In genomic region chr22:17741866-17742527, GRCh38 we compare ENCODE assay signal across 20 cellular contexts. TPM values are rescaled to one million over a fixed set of nuclear protein-coding genes. Genes with fewer than 3 reads are reported as not detected.
DNase-seq lines count a peak whose midpoint lies in the region; ATAC-seq and TF ChIP-seq lines count a peak whose summit lies in the region.
"Had no signal": no experiment of that assay in that cellular context is flagged by ENCODE, and none has a peak within 500 bp of the region (broad histone marks: within the 10 kb centered on the region; RNA-seq: fewer than 3 reads in every experiment).

No MANE protein-coding gene starts in this region.

- TF ChIP-seq CTCF in activated CD8-positive, alpha-beta T cell treated with anti-CD3 and anti-CD28 coated beads for 36 hours (IDR thresholded peaks at IDR 0.05): no peak
- TF ChIP-seq CTCF in foreskin keratinocyte (conservative IDR thresholded peaks at IDR 0.05) (no peak), psoas muscle (IDR thresholded peaks at IDR 0.05) (no peak)

- H4K20me1 ChIP-seq in Karpas-422 (ENCODE audit: insufficient read depth, low read depth, low read length): peaks cover 13% of the 10 kb centered on the region; the same call in 1 of the 2 replicates

- H3K4me1 ChIP-seq in HUES48 (ENCODE audit: control insufficient read depth, insufficient read depth, low read length) (peaks cover 6% of the 10 kb centered on the region), foreskin keratinocyte (no peaks in the 10 kb centered on the region), psoas muscle (peaks cover 11% of the 10 kb centered on the region), Karpas-422 (ENCODE audit: low read length) (no peaks in the 10 kb centered on the region)
- H3K4me1 ChIP-seq: BE2C, SJSA1 had no signal

- no peak overlapping the region for H3K4me3 Mint-ChIP-seq in activated CD8-positive, alpha-beta T cell treated with anti-CD3 and anti-CD28 coated beads, Interleukin-2, amount 10 ng/mL, durations not matched to agents 7 days and 5 days
- H3K4me3 Mint-ChIP-seq in activated CD8-positive, alpha-beta T cell treated with anti-CD3 and anti-CD28 coated beads for 36 hours: no peak overlapping the region
- H3K4me3 Mint-ChIP-seq: activated B cell treated with CpG ODN at 0.5 μM for 24 hours; activated naive CD4-positive, alpha-beta T cell treated with anti-CD3 and anti-CD28 coated beads, Interleukin-2, amount 10 ng/mL, durations not matched to agents 7 days and 5 days; activated T-cell treated with anti-CD3 and anti-CD28 coated beads, Interleukin-2, amount 50 U/mL, for 4 hours; naive thymus-derived CD8-positive, alpha-beta T cell; type B pancreatic cell had no signal

- H3K79me2 ChIP-seq in Karpas-422 (ENCODE audit: low read length): peaks cover 35% of the 10 kb centered on the region

- H3K9me2 ChIP-seq in Karpas-422 (replicated peaks; ENCODE audit: insufficient read depth, low read length): no peaks in the 10 kb centered on the region

- intact Hi-C loops in activated CD8-positive, alpha-beta T cell treated with anti-CD3 and anti-CD28 coated beads for 36 hours (cut with micrococcal nuclease): no loop called here
- intact Hi-C loops in psoas muscle (cut with DNase I): loop anchor here (2.0 to 5.0 kb wide), 3 partner anchors 40 to 335 kb away; partner anchors contain the start of gene PEX26 (in 1 of the 2)

- no peaks in the 10 kb centered on the region for H3K4me1 Mint-ChIP-seq in activated CD8-positive, alpha-beta T cell treated with anti-CD3 and anti-CD28 coated beads, Interleukin-2, amount 10 ng/mL, durations not matched to agents 7 days and 5 days (ENCODE audit: low read depth)
- H3K4me1 Mint-ChIP-seq in activated CD8-positive, alpha-beta T cell treated with anti-CD3 and anti-CD28 coated beads for 36 hours (ENCODE audit: low read depth): peaks cover 5% of the 10 kb centered on the region

- POLR2A ChIA-PET in activated CD8-positive, alpha-beta T cell treated with anti-CD3 and anti-CD28 coated beads, Interleukin-2, amount 10 ng/mL, durations not matched to agents 7 days and 5 days (lab: Charles Lee): interaction anchor here (1.3 kb wide), 1 partner anchor 43 kb away, joined by 6 read pairs; no protein-coding TSS in a partner anchor
- POLR2A ChIA-PET in activated CD8-positive, alpha-beta T cell treated with anti-CD3 and anti-CD28 coated beads for 36 hours (lab: Charles Lee): interaction anchor here (0.7 to 1.0 kb wide), 2 partner anchors 38 to 39 kb away, joined by 3 to 4 read pairs; no protein-coding TSS in a partner anchor

- no peaks in the 10 kb centered on the region for H3K27me3 Mint-ChIP-seq in activated CD8-positive, alpha-beta T cell treated with anti-CD3 and anti-CD28 coated beads, Interleukin-2, amount 10 ng/mL, durations not matched to agents 7 days and 5 days (ENCODE audit: low read depth)
- no peaks in the 10 kb centered on the region for H3K27me3 Mint-ChIP-seq in activated CD8-positive, alpha-beta T cell treated with anti-CD3 and anti-CD28 coated beads for 36 hours
- H3K27me3 Mint-ChIP-seq: activated B cell treated with CpG ODN at 0.5 μM for 24 hours; activated naive CD4-positive, alpha-beta T cell treated with anti-CD3 and anti-CD28 coated beads, Interleukin-2, amount 10 ng/mL, durations not matched to agents 7 days and 5 days; naive thymus-derived CD8-positive, alpha-beta T cell; progenitor cell of endocrine pancreas; type B pancreatic cell had no signal

- no peak for DNase-seq in activated CD8-positive, alpha-beta T cell treated with anti-CD3 and anti-CD28 coated beads, Interleukin-2, amount 10 ng/mL, durations not matched to agents 7 days and 5 days
- no peak for DNase-seq in activated CD8-positive, alpha-beta T cell treated with anti-CD3 and anti-CD28 coated beads for 36 hours
- DNase-seq in foreskin keratinocyte (no peak), psoas muscle (no peak), NCI-H82 treated with DMSO at 0.1 percent for 48 hours (lab: John Stamatoyannopoulos, UW; ENCODE audit: unreplicated experiment) (no peak), Karpas-422 (no peak), DMS 273 treated with DMSO at 0.1 percent for 48 hours (lab: John Stamatoyannopoulos, UW) (no peak)
- DNase-seq: kidney, NCI-H187 treated with DMSO at 0.1 percent for 48 hours had no signal

- H3K9me3 Mint-ChIP-seq in activated CD8-positive, alpha-beta T cell treated with anti-CD3 and anti-CD28 coated beads, Interleukin-2, amount 10 ng/mL, durations not matched to agents 7 days and 5 days (ENCODE audit: insufficient read depth): no peaks in the 10 kb centered on the region
- H3K9me3 Mint-ChIP-seq in activated CD8-positive, alpha-beta T cell treated with anti-CD3 and anti-CD28 coated beads for 36 hours: no peaks in the 10 kb centered on the region
- H3K9me3 Mint-ChIP-seq: activated B cell treated with CpG ODN at 0.5 μM for 24 hours; activated naive CD4-positive, alpha-beta T cell treated with anti-CD3 and anti-CD28 coated beads, Interleukin-2, amount 10 ng/mL, durations not matched to agents 7 days and 5 days; activated T-cell treated with anti-CD3 and anti-CD28 coated beads, Interleukin-2, amount 50 U/mL, for 4 hours; naive thymus-derived CD8-positive, alpha-beta T cell; type B pancreatic cell had no signal

- H3K27ac ChIP-seq in HUES48 (ENCODE audit: low read depth, low read length) (no peak overlapping the region), foreskin keratinocyte (no peak overlapping the region), psoas muscle (no peak overlapping the region), Karpas-422 (ENCODE audit: low read length) (no peak overlapping the region)
- H3K27ac ChIP-seq: gastrocnemius medialis, SJSA1, stomach had no signal

- H3K36me3 ChIP-seq in HUES48 (ENCODE audit: control insufficient read depth, insufficient read depth, low read length) (peaks cover 9% of the 10 kb centered on the region; the same call in 1 of the 2 replicates), psoas muscle (ENCODE audit: insufficient read depth in 1 of 2, low read depth in 1 of 2) (peaks cover 0 to 5% of the 10 kb centered on the region in 2 donors), Karpas-422 (ENCODE audit: insufficient read depth, low read length) (no peaks in the 10 kb centered on the region)
- H3K36me3 ChIP-seq: BE2C, gastrocnemius medialis, SJSA1 had no signal

- no peak overlapping the region for H3K27ac Mint-ChIP-seq in activated CD8-positive, alpha-beta T cell treated with anti-CD3 and anti-CD28 coated beads, Interleukin-2, amount 10 ng/mL, durations not matched to agents 7 days and 5 days
- H3K27ac Mint-ChIP-seq in activated CD8-positive, alpha-beta T cell treated with anti-CD3 and anti-CD28 coated beads for 36 hours: no peak overlapping the region
- H3K27ac Mint-ChIP-seq: activated B cell treated with CpG ODN at 0.5 μM for 24 hours; activated naive CD4-positive, alpha-beta T cell treated with anti-CD3 and anti-CD28 coated beads, Interleukin-2, amount 10 ng/mL, durations not matched to agents 7 days and 5 days had no signal

- no peaks in the 10 kb centered on the region for H3K9me3 ChIP-seq in HUES48 (ENCODE audit: control insufficient read depth, insufficient read depth, low read length)
- no peaks in the 10 kb centered on the region for H3K9me3 ChIP-seq in psoas muscle
- H3K9me3 ChIP-seq in Karpas-422 (ENCODE audit: low read length): no peaks in the 10 kb centered on the region
- H3K9me3 ChIP-seq: BE2C, gastrocnemius medialis, SJSA1, stomach had no signal

- H3K9ac ChIP-seq in HUES48 (ENCODE audit: low read depth, low read length) (peak overlapping the region; percentile 7; the same call in 1 of the 2 replicates), Karpas-422 (ENCODE audit: low read length) (no peak overlapping the region)

- peaks cover 6% of the 10 kb centered on the region for H3K36me3 Mint-ChIP-seq in activated CD8-positive, alpha-beta T cell treated with anti-CD3 and anti-CD28 coated beads, Interleukin-2, amount 10 ng/mL, durations not matched to agents 7 days and 5 days (ENCODE audit: low read depth)
- H3K36me3 Mint-ChIP-seq in activated CD8-positive, alpha-beta T cell treated with anti-CD3 and anti-CD28 coated beads for 36 hours (ENCODE audit: low read depth): no peaks in the 10 kb centered on the region

- H3K27me3 ChIP-seq in HUES48 (ENCODE audit: control insufficient read depth, insufficient read depth, low read length) (no peaks in the 10 kb centered on the region), foreskin keratinocyte (no peaks in the 10 kb centered on the region), psoas muscle (ENCODE audit: insufficient read depth in 3 of 3, low read length in 2 of 3) (no peaks in the 10 kb centered on the region), Karpas-422 (ENCODE audit: low read length) (no peaks in the 10 kb centered on the region)
- H3K27me3 ChIP-seq: BE2C, gastrocnemius medialis, SJSA1, stomach had no signal

- no peak overlapping the region for H2AFZ ChIP-seq in Karpas-422 (ENCODE audit: low read length)

- H3K4me3 ChIP-seq in HUES48 (ENCODE audit: low read depth, low read length): no peak overlapping the region
- H3K4me3 ChIP-seq in psoas muscle: no peak overlapping the region
- no peak overlapping the region for H3K4me3 ChIP-seq in Karpas-422 (ENCODE audit: low read length)
- H3K4me3 ChIP-seq: gastrocnemius medialis, SJSA1, stomach had no signal

- CTCF ChIA-PET in activated CD8-positive, alpha-beta T cell treated with anti-CD3 and anti-CD28 coated beads, Interleukin-2, amount 10 ng/mL, durations not matched to agents 7 days and 5 days (lab: Charles Lee): interaction anchor here (0.7 to 7.0 kb wide), 14 partner anchors 8 to 335 kb away, joined by 3 to 106 read pairs (median 6); partner anchors contain the start of gene PEX26
- CTCF ChIA-PET in activated CD8-positive, alpha-beta T cell treated with anti-CD3 and anti-CD28 coated beads for 36 hours (lab: Charles Lee): interaction anchor here (0.7 to 9.7 kb wide), 24 partner anchors 8 to 334 kb away, joined by 3 to 137 read pairs (median 7); partner anchors contain the start of gene BID

- peak; percentile 19 for ATAC-seq in activated CD8-positive, alpha-beta T cell treated with anti-CD3 and anti-CD28 coated beads, Interleukin-2, amount 10 ng/mL, durations not matched to agents 7 days and 5 days
- no peak for ATAC-seq in activated CD8-positive, alpha-beta T cell treated with anti-CD3 and anti-CD28 coated beads for 36 hours
- ATAC-seq in foreskin keratinocyte: peak; percentile 7
- ATAC-seq in psoas muscle: peak in 3 of 4 donors; percentile 1 to 4 (median 3)

- no peak overlapping the region for H3K4me2 ChIP-seq in Karpas-422 (ENCODE audit: low read depth, low read length, poor library complexity, severe bottlenecking)

- 71 to 79% (median 74%) methylated on average over 18 of the region's 18 CpGs for WGBS in psoas muscle, 3 donors

RNA-seq across cellular contexts. Expression of gene BID, which starts 32.3 kb away (rescaled TPM):
- total RNA-seq in activated CD8-positive, alpha-beta T cell treated with anti-CD3 and anti-CD28 coated beads, Interleukin-2, amount 10 ng/mL, durations not matched to agents 7 days and 5 days: 10 to 100 TPM; 46.2 to 48.4 TPM
- 10 to 100 TPM; 16.3 to 19.9 TPM for total RNA-seq in activated CD8-positive, alpha-beta T cell treated with anti-CD3 and anti-CD28 coated beads for 36 hours
- 37.0 and 43.1 TPM in 2 replicates for total RNA-seq in foreskin keratinocyte
- 53.1 and 57.5 TPM in 2 replicates for polyA plus RNA-seq in foreskin keratinocyte
- 10 to 100 TPM in 2 of 4 donors, 1 to 10 TPM in 2; 5.6 to 19.4 (median 8.3) TPM for total RNA-seq in psoas muscle
- 10 to 100 TPM in 1 of 3 donors, 1 to 10 TPM in 2; 7.8 to 27.4 (median 9.9) TPM for polyA plus RNA-seq in psoas muscle
- total RNA-seq in Karpas-422 (2014; rRNA removed; shearing (Covaris generic); ENCODE audit: low replicate concordance): 51.7 and 142 TPM in 2 replicates
